In the genomic region with DNA sequence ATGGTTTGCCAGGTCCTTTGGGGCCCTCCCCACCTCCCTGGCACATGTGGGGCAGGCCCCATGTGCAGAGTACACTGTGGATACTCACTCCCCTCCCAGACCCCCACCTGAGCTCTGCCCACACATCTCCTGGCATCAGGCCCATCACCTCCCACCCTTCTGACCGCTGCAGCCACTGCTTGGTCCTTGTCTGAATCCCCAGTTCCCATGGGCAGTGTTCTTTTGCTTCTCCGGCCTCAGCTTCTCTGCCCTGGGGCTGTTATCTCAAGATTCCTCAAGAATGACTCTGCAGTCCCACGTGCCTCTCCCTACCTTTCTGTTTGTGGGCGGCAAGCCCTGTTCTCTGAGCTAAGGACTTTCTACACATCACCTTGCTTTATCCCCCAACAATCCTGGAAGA, we compare ENCODE assay signal across 11 cellular contexts.
A peak's percentile ranks its signal among the peaks of the same experiment; 100 is the strongest.
DNase-seq lines count a peak whose midpoint lies in the region; ATAC-seq and TF ChIP-seq lines count a peak whose summit lies in the region.
"Had no signal": no experiment of that assay in that cellular context is flagged by ENCODE, and none has a peak within 500 bp of the region (broad histone marks: within the 10 kb centered on the region; RNA-seq: fewer than 3 reads in every experiment).

No MANE protein-coding gene starts in this region.

- H3K9ac ChIP-seq in MM.1S (ENCODE audit: low read length): no peak overlapping the region

- no peaks in the 10 kb centered on the region for H4K20me1 ChIP-seq in MM.1S (ENCODE audit: insufficient read depth, low read length)

- no peak overlapping the region for H3K4me2 ChIP-seq in MM.1S (ENCODE audit: low read depth, low read length)

- ATAC-seq in activated naive CD4-positive, alpha-beta T cell treated with anti-CD3 and anti-CD28 coated beads, Interleukin-2, amount 50 U/mL, for 72 hours: no peak
- no peak for ATAC-seq in GM21825 (IDR thresholded peaks at IDR 0.05; ENCODE audit: unreplicated experiment)

- H3K9me3 ChIP-seq in HEK293 (ENCODE audit: control insufficient read depth, insufficient read depth, low read depth, low read length) (no peaks in the 10 kb centered on the region), MM.1S (replicated peaks; ENCODE audit: insufficient read depth, low read length) (no peaks in the 10 kb centered on the region)
- H3K9me3 ChIP-seq: adrenal gland had no signal

- peaks cover 0 to 6% (median 5%) of the 10 kb centered on the region in 3 donors for H3K27me3 Mint-ChIP-seq in immature natural killer cell (ENCODE audit: low read depth in 3 of 3)

- H3K36me3 ChIP-seq in HEK293 (ENCODE audit: control insufficient read depth in 2 of 2, insufficient read depth in 1 of 2, low read length in 2 of 2) (no peaks in the 10 kb centered on the region), MM.1S (replicated peaks; ENCODE audit: insufficient read depth, low read length) (no peaks in the 10 kb centered on the region)
- H3K36me3 ChIP-seq: adrenal gland had no signal

- H2AFZ ChIP-seq in MM.1S (ENCODE audit: low read length): no peak overlapping the region

- POLR2A ChIA-PET in HEK293 (lab: Yijun Ruan, JAX): interaction anchor here (1.1 kb wide), 1 partner anchor 38 kb away, joined by 3 read pairs; no protein-coding TSS in a partner anchor

- H3F3A ChIP-seq in MM.1S (ENCODE audit: insufficient read depth, low read length): peaks cover 18% of the 10 kb centered on the region

- TF ChIP-seq CTCF in HEK293 (tag by site-specific recombination; IDR thresholded peaks at IDR 0.05) (no peak), MM.1S (IDR thresholded peaks at IDR 0.05; ENCODE audit: low read length) (no peak)

- H3K36me3 Mint-ChIP-seq in activated naive CD4-positive, alpha-beta T cell treated with anti-CD3 and anti-CD28 coated beads, Interleukin-2, amount 50 U/mL, for 72 hours: no peaks in the 10 kb centered on the region
- peaks cover 0 to 7% (median 4%) of the 10 kb centered on the region in 3 donors for H3K36me3 Mint-ChIP-seq in immature natural killer cell

- no peaks in the 10 kb centered on the region for H3K79me2 ChIP-seq in MM.1S (ENCODE audit: low read length)

- H3K9me3 Mint-ChIP-seq in activated naive CD4-positive, alpha-beta T cell treated with anti-CD3 and anti-CD28 coated beads, Interleukin-2, amount 50 U/mL, for 72 hours: no peaks in the 10 kb centered on the region
- H3K9me3 Mint-ChIP-seq in immature natural killer cell: no peaks in the 10 kb centered on the region

- CTCF ChIA-PET in HEK293 (lab: Yijun Ruan, JAX): interaction anchor here (0.6 to 1.3 kb wide), 4 partner anchors 99 to 245 kb away, joined by 3 read pairs; no protein-coding TSS in a partner anchor

- H3K27ac Mint-ChIP-seq in activated naive CD4-positive, alpha-beta T cell treated with anti-CD3 and anti-CD28 coated beads, Interleukin-2, amount 50 U/mL, for 72 hours: peak overlapping the region; percentile 63 to 90
- peak overlapping the region; percentile 77 to 93 (median 86) for H3K27ac Mint-ChIP-seq in immature natural killer cell

- peak; percentile 82 for DNase-seq in A172 (ENCODE audit: low spot score)
- DNase-seq in activated naive CD4-positive, alpha-beta T cell treated with anti-CD3 and anti-CD28 coated beads, Interleukin-2, amount 50 U/mL, for 72 hours (ENCODE audit: low spot score in 2 of 2): no peak
- no peak for DNase-seq in immature natural killer cell
- DNase-seq in MM.1S: no peak
- DNase-seq in NOMO-1 treated with DMSO at 0.1 percent for 48 hours (lab: John Stamatoyannopoulos, UW; ENCODE audit: unreplicated experiment): no peak
- DNase-seq in pons (ENCODE audit: low spot score): no peak
- DNase-seq: adrenal gland; RPMI8226; stimulated activated CD4-positive, alpha-beta T cell treated with anti-CD3 and anti-CD28 coated beads, Interleukin-4, amount 100 ng/mL, for 24 hours had no signal

- H3K4me1 ChIP-seq in HEK293 (ENCODE audit: control insufficient read depth, insufficient read depth, low read length) (no peaks in the 10 kb centered on the region), MM.1S (ENCODE audit: low read length) (peaks cover 45% of the 10 kb centered on the region)

- H3K27ac ChIP-seq in HEK293 (ENCODE audit: extremely low read depth, low read depth, low read length) (no peak overlapping the region), MM.1S (ENCODE audit: low read length) (no peak overlapping the region)
- H3K27ac ChIP-seq: adrenal gland had no signal

- no peaks in the 10 kb centered on the region for H3K27me3 ChIP-seq in MM.1S (replicated peaks; ENCODE audit: insufficient read depth, low read length)
- H3K27me3 ChIP-seq: adrenal gland had no signal

- no peaks in the 10 kb centered on the region for H3K9me2 ChIP-seq in MM.1S (replicated peaks; ENCODE audit: insufficient read depth, low read length)

- peak overlapping the region in 3 of 5 donors; percentile 78 to 85 (median 85) for H3K4me3 Mint-ChIP-seq in immature natural killer cell

- H3K4me3 ChIP-seq in HEK293 (ENCODE audit: low read depth, low read length) (no peak overlapping the region), MM.1S (ENCODE audit: low read length) (no peak overlapping the region)
- H3K4me3 ChIP-seq: adrenal gland had no signal

- peaks cover 58% of the 10 kb centered on the region in 2 donors for H3K4me1 Mint-ChIP-seq in immature natural killer cell

TF ChIP-seq in HEK293, 187 proteins besides CTCF, POLR2A, EP300 and RAD21 (continues in another document):
- TF ChIP-seq PRDM1 (tag by site-specific recombination; IDR thresholded peaks at IDR 0.05) (0 out of 2 replicates have a peak, but pooled peaks have one; percentile 3), ZNF138 (tag by site-specific recombination; IDR thresholded peaks at IDR 0.05; ENCODE audit: borderline replicate concordance) (no peak), ZBTB10 (tag by site-specific recombination; IDR thresholded peaks at IDR 0.05) (no peak), ZNF394 (tag by site-specific recombination; IDR thresholded peaks at IDR 0.05; ENCODE audit: borderline replicate concordance) (peak; percentile 95), ZBTB8A (tag by site-specific recombination; IDR thresholded peaks at IDR 0.05) (no peak), ZNF114 (tag by site-specific recombination; IDR thresholded peaks at IDR 0.05) (no peak), ZBTB21 (tag by site-specific recombination; IDR thresholded peaks at IDR 0.05) (no peak), GLIS2 (tag by site-specific recombination; IDR thresholded peaks at IDR 0.05) (peak; percentile 52; the same call in 1 of the 2 replicates), ZNF433 (tag by site-specific recombination; IDR thresholded peaks at IDR 0.05; ENCODE audit: low read depth) (no peak), ZNF121 (tag by site-specific recombination; IDR thresholded peaks at IDR 0.05) (no peak), ZNF654 (tag by site-specific recombination; IDR thresholded peaks at IDR 0.05; ENCODE audit: low read depth) (no peak), HOXA7 (CRISPR knock-in tag; IDR thresholded peaks at IDR 0.05; ENCODE audit: borderline replicate concordance) (no peak), ZFP69B (tag by site-specific recombination; IDR thresholded peaks at IDR 0.05) (peak; percentile 20; the same call in 1 of the 2 replicates), ZNF449 (tag by site-specific recombination; IDR thresholded peaks at IDR 0.05) (no peak)
